Comparison of ENCODE assay signal across 8 cellular contexts in genomic region chr11:124800226-124800929, GRCh38. TPM values are rescaled to one million over a fixed set of nuclear protein-coding genes. Genes with fewer than 3 reads are reported as not detected.
DNase-seq lines count a peak whose midpoint lies in the region; ATAC-seq, FAIRE-seq and TF ChIP-seq lines count a peak whose summit lies in the region.

Gene MSANTD2, minus strand, starts transcription at chr11:124800406. Its CDS starts 26 bp downstream, at chr11:124800380.

- no peak for FAIRE-seq in frontal cortex (lab: Jason Lieb, UNC)

- peak within 1 kb of the TSS; percentile 98 for H3K14ac ChIP-seq in neuronal stem cell (ENCODE audit: low read length)

- peaks cover 0 to under 1% of the 10 kb centered on the region in 2 donors for H3K9me3 ChIP-seq in neuronal stem cell (replicated peaks in 1 of 2; ENCODE audit: control insufficient read depth in 2 of 2, insufficient read depth in 1 of 2, low read depth in 1 of 2, low read length in 2 of 2)

- H2BK15ac ChIP-seq in neuronal stem cell (ENCODE audit: low read length), result peak within 1 kb of the TSS; percentile 68

- H3K36me3 ChIP-seq in neuronal stem cell (replicated peaks in 1 of 2; ENCODE audit: control insufficient read depth in 2 of 2, insufficient read depth in 2 of 2, low read length in 2 of 2), result peaks cover 2 to 31% of the 10 kb centered on the region in 2 donors

- H2BK5ac ChIP-seq in neuronal stem cell (ENCODE audit: low read length), result peak within 1 kb of the TSS; percentile 98

- H3K9ac ChIP-seq in neuronal stem cell (ENCODE audit: low read depth, low read length, poor library complexity), result peak within 1 kb of the TSS; percentile 98

- peak within 1 kb of the TSS; percentile 95 for H4K8ac ChIP-seq in neuronal stem cell (ENCODE audit: low read depth, low read length)

- H3K4me3 ChIP-seq in neuronal stem cell (ENCODE audit: low read length in 2 of 2), result peak within 1 kb of the TSS; percentile 52 to 98

- no CpG with 5 or more reads among the region's 62 CpGs for WGBS in neuronal stem cell (ENCODE audit: extremely low coverage in 2 of 2, insufficient read length in 2 of 2, insufficient replicate concordance in 1 of 2), 2 donors

- peak within 1 kb of the TSS; percentile 99 for H2AFZ ChIP-seq in neuronal stem cell (ENCODE audit: low read length)

- H3K79me1 ChIP-seq in neuronal stem cell (ENCODE audit: low read depth, low read length), result peaks cover 5% of the 10 kb centered on the region

- peak within 1 kb of the TSS; percentile 100 for H3K18ac ChIP-seq in neuronal stem cell (ENCODE audit: low read length)

- peak within 1 kb of the TSS; percentile 100 for H2BK120ac ChIP-seq in neuronal stem cell (ENCODE audit: low read depth, low read length)

- H4K91ac ChIP-seq in neuronal stem cell (ENCODE audit: low read depth, low read length, poor library complexity), result no peak within 1 kb of the TSS

- peak within 1 kb of the TSS; percentile 99 for H3K27ac ChIP-seq in neuronal stem cell (replicated peaks; ENCODE audit: low read length)

- no peaks in the 10 kb centered on the region for H3K27me3 ChIP-seq in neuronal stem cell (ENCODE audit: control insufficient read depth in 3 of 3, insufficient read depth in 3 of 3, low read depth in 1 of 3, low read length in 3 of 3)

- peak within 1 kb of the TSS; percentile 79 for H2BK12ac ChIP-seq in neuronal stem cell (ENCODE audit: low read length)

- peaks cover 2 to 12% of the 10 kb centered on the region in 2 donors for H3K4me1 ChIP-seq in neuronal stem cell (ENCODE audit: control insufficient read depth in 2 of 2, insufficient read depth in 1 of 2, low read depth in 1 of 2, low read length in 2 of 2)

- H3K4me2 ChIP-seq in neuronal stem cell (ENCODE audit: insufficient read depth, low read length, poor library complexity, severe bottlenecking), result peak within 1 kb of the TSS; percentile 55

- DNase-seq in EH (ENCODE audit: low read depth) (peak; percentile 76), KG1 (lab: John Stamatoyannopoulos, UW) (peak; percentile 79), SHP77 treated with DMSO at 0.1 percent for 48 hours (lab: John Stamatoyannopoulos, UW) (peak; percentile 35), frontal cortex (ENCODE audit: low spot score in 2 of 2) (peak; percentile 85 to 91), neuronal stem cell (ENCODE audit: low spot score) (peak; percentile 76)
- DNase-seq in activated naive CD4-positive, alpha-beta T cell treated with Interleukin-2 at 50 U/mL for 16 hours, result peak; percentile 84

- TF ChIP-seq CTCF in subcutaneous adipose tissue (IDR thresholded peaks at IDR 0.05; ENCODE audit: low read depth), result no peak

- peak within 1 kb of the TSS; percentile 95 for H3K4ac ChIP-seq in neuronal stem cell (ENCODE audit: low read length)

- peak within 1 kb of the TSS; percentile 87 for H2AK5ac ChIP-seq in neuronal stem cell (ENCODE audit: low read depth, low read length)

- H3K23ac ChIP-seq in neuronal stem cell (ENCODE audit: low read depth, low read length, poor library complexity), result peak within 1 kb of the TSS; percentile 98

- ATAC-seq in GM21723 (IDR thresholded peaks at IDR 0.05; ENCODE audit: unreplicated experiment), result peak; percentile 90

RNA-seq across cellular contexts. Expression of gene MSANTD2, which starts in this region (rescaled TPM):
- total RNA-seq in frontal cortex, result 22.4 TPM
- polyA plus RNA-seq in neuronal stem cell (2013, experiment 1 of 2), result 14.2 TPM
- polyA plus RNA-seq in neuronal stem cell (2013, experiment 2 of 2), result 14.6 TPM
- 10 to 100 TPM; 11.6 to 23.9 (median 15.0) TPM for total RNA-seq in subcutaneous adipose tissue

Comparison
In these comparisons a context has a peak if more than half of its experiments do, and no peak if none do; other contexts are left out.
1. Peak in every context shown above with its lines: DNase-seq, ATAC-seq, H3K4me3 ChIP-seq and H3K27ac ChIP-seq.
2. DNase-seq: peak in every context shown above with its lines; median percentile 88 in frontal cortex; 84 in activated naive CD4-positive, alpha-beta T cell treated with Interleukin-2 at 50 U/mL for 16 hours; 79 in KG1; 76 in EH; 76 in neuronal stem cell; 35 in SHP77 treated with DMSO at 0.1 percent for 48 hours.